ENCODE assay signal across 21 cellular contexts in genomic region chr1:3195966-3196515, GRCh38.
"Had no signal": no experiment of that assay in that cellular context is flagged by ENCODE, and none has a peak within 500 bp of the region (broad histone marks: within the 10 kb centered on the region; RNA-seq: fewer than 3 reads in every experiment).

No MANE protein-coding gene starts in this region.

- H3K36me3 ChIP-seq: adrenal gland, SJCRH30, upper lobe of left lung had no signal

- H3K27me3 Mint-ChIP-seq: activated CD8-positive, alpha-beta T cell treated with anti-CD3 and anti-CD28 coated beads for 36 hours; activated naive CD4-positive, alpha-beta T cell treated with anti-CD3 and anti-CD28 coated beads, Interleukin-2, amount 50 U/mL, for 24 hours; central memory CD8-positive, alpha-beta T cell; natural killer cell treated with Interleukin-12 subunit alpha and Interleukin-12 subunit beta and Interleukin-15 and Interleukin-18, amount 100 ng/mL, for 72 hours had no signal

- H3K9me3 Mint-ChIP-seq: activated CD8-positive, alpha-beta T cell treated with anti-CD3 and anti-CD28 coated beads for 36 hours; activated naive CD4-positive, alpha-beta T cell treated with anti-CD3 and anti-CD28 coated beads, Interleukin-2, amount 50 U/mL, for 24 hours; activated T-cell treated with anti-CD3 and anti-CD28 coated beads, Interleukin-2, amount 50 U/mL, for 4 hours; central memory CD8-positive, alpha-beta T cell; natural killer cell treated with Interleukin-12 subunit alpha and Interleukin-12 subunit beta and Interleukin-15 and Interleukin-18, amount 100 ng/mL, for 72 hours; stimulated activated effector memory CD8-positive, alpha-beta T cell treated with anti-CD3 and anti-CD28 coated beads, Interleukin-12 subunit alpha, Interleukin-12 subunit beta, amount 100 ng/mL, for 72 hours had no signal

- H3K4me3 ChIP-seq: adrenal gland, hepatocyte, SJCRH30, upper lobe of left lung had no signal

- H3K4me3 Mint-ChIP-seq: activated CD8-positive, alpha-beta T cell treated with anti-CD3 and anti-CD28 coated beads for 36 hours; activated naive CD4-positive, alpha-beta T cell treated with anti-CD3 and anti-CD28 coated beads, Interleukin-2, amount 50 U/mL, for 24 hours; activated T-cell treated with anti-CD3 and anti-CD28 coated beads, Interleukin-2, amount 50 U/mL, for 4 hours; central memory CD8-positive, alpha-beta T cell; natural killer cell treated with Interleukin-12 subunit alpha and Interleukin-12 subunit beta and Interleukin-15 and Interleukin-18, amount 100 ng/mL, for 72 hours; stimulated activated effector memory CD8-positive, alpha-beta T cell treated with anti-CD3 and anti-CD28 coated beads, Interleukin-12 subunit alpha, Interleukin-12 subunit beta, amount 100 ng/mL, for 72 hours; WTC11 had no signal

- H3K4me1 Mint-ChIP-seq: activated naive CD4-positive, alpha-beta T cell treated with anti-CD3 and anti-CD28 coated beads, Interleukin-2, amount 50 U/mL, for 24 hours; central memory CD8-positive, alpha-beta T cell; stimulated activated effector memory CD8-positive, alpha-beta T cell treated with anti-CD3 and anti-CD28 coated beads, Interleukin-12 subunit alpha, Interleukin-12 subunit beta, amount 100 ng/mL, for 72 hours; WTC11 had no signal

- H3K4me1 ChIP-seq: adrenal gland, SJCRH30 had no signal

- H3K9me3 ChIP-seq: adrenal gland, SJCRH30, upper lobe of left lung had no signal

- H3K27ac Mint-ChIP-seq: activated CD8-positive, alpha-beta T cell treated with anti-CD3 and anti-CD28 coated beads for 36 hours; activated naive CD4-positive, alpha-beta T cell treated with anti-CD3 and anti-CD28 coated beads, Interleukin-2, amount 50 U/mL, for 24 hours; natural killer cell treated with Interleukin-12 subunit alpha and Interleukin-12 subunit beta and Interleukin-15 and Interleukin-18, amount 100 ng/mL, for 72 hours; progenitor cell of endocrine pancreas; stimulated activated effector memory CD8-positive, alpha-beta T cell treated with anti-CD3 and anti-CD28 coated beads, Interleukin-12 subunit alpha, Interleukin-12 subunit beta, amount 100 ng/mL, for 72 hours; WTC11 had no signal

- H3K27me3 ChIP-seq: adrenal gland, hepatocyte, SJCRH30, upper lobe of left lung had no signal

- ATAC-seq: activated CD8-positive, alpha-beta T cell treated with anti-CD3 and anti-CD28 coated beads for 36 hours; activated T-cell treated with anti-CD3 and anti-CD28 coated beads, Interleukin-2, amount 50 U/mL, for 4 hours; stimulated activated effector memory CD8-positive, alpha-beta T cell treated with anti-CD3 and anti-CD28 coated beads, Interleukin-12 subunit alpha, Interleukin-12 subunit beta, amount 100 ng/mL, for 72 hours; WTC11 had no signal

- DNase-seq: activated CD4-positive, alpha-beta T cell treated with anti-CD3 and anti-CD28 coated beads for 48 hours; activated CD8-positive, alpha-beta T cell treated with anti-CD3 and anti-CD28 coated beads for 36 hours; activated effector memory CD4-positive, alpha-beta T cell treated with anti-CD3 and anti-CD28 coated beads, Interleukin-2, amount 50 U/mL, for 16 hours; activated T-cell treated with anti-CD3 and anti-CD28 coated beads, Interleukin-2, amount 50 U/mL, for 4 hours; adrenal gland; dermis blood vessel endothelial cell; islet precursor cell; mesendoderm; nucleus accumbens; SJCRH30; stimulated activated CD4-positive, alpha-beta T cell treated with anti-CD3 and anti-CD28 coated beads, Interleukin-12 subunit alpha, Interleukin-12 subunit beta, amount 100 ng/mL, for 4 hours; T-helper 2 cell had no signal

- H3K27ac ChIP-seq: adrenal gland, epithelial cell of prostate, hepatocyte, SJCRH30 had no signal

- H3K36me3 Mint-ChIP-seq: activated naive CD4-positive, alpha-beta T cell treated with anti-CD3 and anti-CD28 coated beads, Interleukin-2, amount 50 U/mL, for 24 hours; natural killer cell treated with Interleukin-12 subunit alpha and Interleukin-12 subunit beta and Interleukin-15 and Interleukin-18, amount 100 ng/mL, for 72 hours; stimulated activated effector memory CD8-positive, alpha-beta T cell treated with anti-CD3 and anti-CD28 coated beads, Interleukin-12 subunit alpha, Interleukin-12 subunit beta, amount 100 ng/mL, for 72 hours; WTC11 had no signal
